In the genomic region with DNA sequence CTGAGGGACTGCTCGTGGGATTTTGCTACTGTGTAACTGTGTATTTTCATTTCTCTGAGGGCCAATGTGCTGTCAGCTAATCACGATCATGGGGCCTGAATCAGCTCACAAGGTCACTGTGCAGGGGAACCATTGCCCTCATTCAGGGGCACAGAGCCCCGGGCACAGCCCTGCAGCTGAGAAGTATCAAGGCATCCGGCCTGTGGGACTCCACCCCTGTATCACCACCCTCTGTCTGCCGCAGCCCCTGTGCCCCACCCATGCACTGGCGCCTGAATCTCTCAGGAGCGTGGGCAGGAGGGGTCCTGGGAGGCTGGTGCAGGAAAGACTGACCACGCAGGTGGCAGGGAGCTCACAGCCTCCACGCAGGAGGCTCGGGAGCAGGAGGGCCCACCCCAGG, we compare ENCODE assay signal across 31 cellular contexts. TPM values are rescaled to one million over a fixed set of nuclear protein-coding genes. Genes with fewer than 3 reads are reported as not detected.
A peak's percentile ranks its signal among the peaks of the same experiment; 100 is the strongest.
DNase-seq lines count a peak whose midpoint lies in the region; ATAC-seq and TF ChIP-seq lines count a peak whose summit lies in the region.
"Had no signal": no experiment of that assay in that cellular context is flagged by ENCODE, and none has a peak within 500 bp of the region (broad histone marks: within the 10 kb centered on the region; RNA-seq: fewer than 3 reads in every experiment).

No MANE protein-coding gene starts in this region.

- peak overlapping the region in 1 of 2 donors; percentile 43 for H3K9ac ChIP-seq in colonic mucosa (ENCODE audit: low read depth in 2 of 2, low read length in 2 of 2)
- peak overlapping the region; percentile 24 for H3K9ac ChIP-seq in mucosa of stomach (ENCODE audit: low read length)

- H3K36me3 ChIP-seq in cardiac muscle cell (no peaks in the 10 kb centered on the region), colonic mucosa (no peaks in the 10 kb centered on the region), mucosa of stomach (ENCODE audit: control insufficient read depth, insufficient read depth, low read length) (no peaks in the 10 kb centered on the region), uterus (no peaks in the 10 kb centered on the region)
- H3K36me3 ChIP-seq: pancreas had no signal

- TF ChIP-seq CTCF in cardiac muscle cell (IDR thresholded peaks at IDR 0.05; ENCODE audit: low read depth, low read length) (no peak), colonic mucosa (IDR thresholded peaks at IDR 0.05) (no peak), uterus (IDR thresholded peaks at IDR 0.05) (no peak)

- peaks cover 41% of the 10 kb centered on the region for H3K4me1 ChIP-seq in cardiac muscle cell (ENCODE audit: low read depth)
- peaks cover 10% of the 10 kb centered on the region for H3K4me1 ChIP-seq in colonic mucosa
- H3K4me1 ChIP-seq in mucosa of stomach (ENCODE audit: control insufficient read depth, insufficient read depth, low read length), result peaks cover 52% of the 10 kb centered on the region
- H3K4me1 ChIP-seq in uterus, result no peaks in the 10 kb centered on the region

- H3K9me3 ChIP-seq in cardiac muscle cell (ENCODE audit: low read depth) (no peaks in the 10 kb centered on the region), colonic mucosa (no peaks in the 10 kb centered on the region), mucosa of stomach (ENCODE audit: control insufficient read depth, low read length) (no peaks in the 10 kb centered on the region), uterus (no peaks in the 10 kb centered on the region)
- H3K9me3 ChIP-seq: pancreas had no signal

- H3K4me3 ChIP-seq in cardiac muscle cell, result no peak overlapping the region
- no peak overlapping the region for H3K4me3 ChIP-seq in colonic mucosa
- H3K4me3 ChIP-seq in mucosa of stomach (ENCODE audit: low read length), result no peak overlapping the region
- no peak overlapping the region for H3K4me3 ChIP-seq in uterus
- H3K4me3 ChIP-seq: GM12878, pancreas, SK-N-MC had no signal

- no peak for ATAC-seq in GM21390 (IDR thresholded peaks at IDR 0.05; ENCODE audit: unreplicated experiment)
- ATAC-seq: activated naive CD4-positive, alpha-beta T cell treated with anti-CD3 and anti-CD28 coated beads, Interleukin-2, amount 50 U/mL, for 72 hours; GM12878; natural killer cell; pancreas; stimulated activated naive CD8-positive, alpha-beta T cell treated with anti-CD3 and anti-CD28 coated beads, Interleukin-15, amount 100 ng/mL, for 72 hours had no signal

- peak overlapping the region; percentile 66 for H3K27ac ChIP-seq in cardiac muscle cell
- H3K27ac ChIP-seq in colonic mucosa, result peak overlapping the region; percentile 46
- H3K27ac ChIP-seq in uterus, result peak overlapping the region; percentile 42 to 60

- TF ChIP-seq POLR2A in uterus (IDR thresholded peaks at IDR 0.05), result no peak

- H3K27me3 ChIP-seq in cardiac muscle cell, result no peaks in the 10 kb centered on the region
- H3K27me3 ChIP-seq in colonic mucosa, result no peaks in the 10 kb centered on the region
- no peaks in the 10 kb centered on the region for H3K27me3 ChIP-seq in mucosa of stomach (ENCODE audit: control insufficient read depth, insufficient read depth, low read length)
- H3K27me3 ChIP-seq in uterus, result no peaks in the 10 kb centered on the region
- H3K27me3 ChIP-seq: pancreas had no signal

- DNase-seq in cardiac muscle cell (ENCODE audit: low read depth in 1 of 2, low spot score in 1 of 2), result no peak
- DNase-seq in cardiac septum (ENCODE audit: low spot score), result no peak
- DNase-seq in colonic mucosa, result peak; percentile 40
- DNase-seq in uterus, result no peak
- DNase-seq in NOMO-1 treated with DMSO at 0.1 percent for 48 hours (lab: John Stamatoyannopoulos, UW; ENCODE audit: unreplicated experiment), result no peak
- DNase-seq in LoVo (ENCODE audit: low spot score), result no peak
- DNase-seq: activated CD4-positive, alpha-beta T cell treated with anti-CD3 and anti-CD28 coated beads, Interleukin-2, amount 50 U/mL, for 1 hour; aorta; central memory CD4-positive, alpha-beta T cell; COR-L47; DND-41; glutamatergic neuron; kidney glomerular epithelial cell; mesenchymal stem cell; natural killer cell; NCI-H1048; NCI-H1694 treated with DMSO at 0.1 percent for 48 hours; NCI-H524 treated with DMSO at 0.1 percent for 48 hours; RPMI8226; stimulated activated naive CD8-positive, alpha-beta T cell treated with anti-CD3 and anti-CD28 coated beads, Interleukin-15, amount 100 ng/mL, for 72 hours; T-helper 2 cell; trophoblast cell had no signal

- intact Hi-C loops in cardiac septum (cut with DNase I), result no loop called here
- intact Hi-C loops in colonic mucosa (cut with DNase I), result no loop called here
- intact Hi-C loops in uterus (cut with DNase I; ENCODE audit: low total_unique reads), result no loop called here

RNA-seq across cellular contexts. Expression of a gene that starts 43.4 kb away (rescaled TPM):
- total RNA-seq in cardiac muscle cell (17.1 and 28.4 TPM in 2 replicates), cardiac septum (4.4 TPM), colonic mucosa (10 to 100 TPM; 21.6 to 24.9 TPM), uterus (10 to 100 TPM in 1 of 4 donors, 1 to 10 TPM in 2, under 1 TPM in 1; 0.59 to 12.7 (median 7.4) TPM)
- polyA plus RNA-seq in cardiac muscle cell, result 22.0 and 24.3 TPM in 2 replicates
- total RNA-seq: A172, GM12878, H4, LHCN-M2 had no signal

RNA-seq across cellular contexts. Expression of a gene that starts 51.9 kb away (rescaled TPM):
- total RNA-seq in cardiac muscle cell (126 and 196 TPM in 2 replicates), cardiac septum (16.8 TPM), colonic mucosa (10 to 100 TPM; 16.9 to 23.8 TPM), uterus (10 to 100 TPM; 26.3 to 61.7 (median 32.2) TPM)
- polyA plus RNA-seq in cardiac muscle cell, result 135 and 141 TPM in 2 replicates
